Comparison of ENCODE assay signal across 10 cellular contexts in the genomic region with DNA sequence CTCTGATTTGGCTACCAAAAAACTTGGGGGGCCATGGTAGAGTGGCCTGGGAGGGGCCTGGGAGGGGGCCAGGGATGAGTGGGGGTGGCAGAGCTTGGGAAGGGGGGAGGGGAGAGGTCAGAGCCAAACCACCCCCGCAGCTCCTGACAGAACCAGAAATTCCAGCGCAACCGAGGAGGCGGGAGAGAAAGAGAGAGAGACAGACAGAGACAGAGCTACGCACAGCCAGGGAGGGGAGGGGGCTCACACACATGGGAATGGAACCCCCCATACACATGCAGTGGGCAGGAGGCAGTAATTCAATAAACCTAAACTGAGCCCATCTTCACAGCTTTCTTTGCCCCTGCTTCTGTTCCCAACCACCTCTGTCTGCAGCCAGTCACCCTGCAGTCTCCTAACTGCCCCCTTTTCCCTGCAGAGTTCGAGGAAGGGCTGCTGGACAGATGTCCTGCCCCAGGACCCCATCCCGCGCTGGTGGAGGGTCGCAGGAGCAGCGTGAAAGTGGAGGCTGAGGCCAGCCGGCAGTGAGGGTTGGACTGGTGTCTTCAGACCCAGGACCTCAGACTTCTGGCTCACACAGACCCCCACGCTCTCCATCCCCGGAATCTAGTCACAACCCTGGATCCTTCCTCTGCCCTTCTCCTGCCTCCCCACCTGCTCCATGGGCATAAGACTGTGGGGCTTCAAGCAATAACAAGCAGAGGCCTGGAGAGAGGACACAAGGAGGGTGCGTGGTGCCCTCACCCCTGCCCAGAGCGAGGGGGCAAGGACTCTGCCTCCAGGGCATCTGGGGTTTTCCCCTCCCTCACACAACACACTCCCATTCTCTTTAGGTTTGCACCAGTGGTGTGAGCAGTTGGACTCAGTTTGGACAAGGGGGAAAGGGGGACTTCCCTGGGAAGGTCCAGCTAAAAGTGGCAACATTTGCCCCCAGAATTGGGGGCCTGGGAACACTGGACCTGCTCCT. TPM values are rescaled to one million over a fixed set of nuclear protein-coding genes. Genes with fewer than 3 reads are reported as not detected.
A peak's percentile ranks its signal among the peaks of the same experiment; 100 is the strongest.
DNase-seq lines count a peak whose midpoint lies in the region; ATAC-seq and TF ChIP-seq lines count a peak whose summit lies in the region.
"Had no signal": no experiment of that assay in that cellular context is flagged by ENCODE, and none has a peak within 500 bp of the region (broad histone marks: within the 10 kb centered on the region; RNA-seq: fewer than 3 reads in every experiment).

No MANE protein-coding gene starts in this region.

- H3K9me3 Mint-ChIP-seq in IgD-negative memory B cell: no peaks in the 10 kb centered on the region
- no peaks in the 10 kb centered on the region for H3K9me3 Mint-ChIP-seq in naive thymus-derived CD8-positive, alpha-beta T cell

- H3K27ac ChIP-seq in AG04450 (ENCODE audit: low read depth, low read length): peak overlapping the region; percentile 73
- H3K27ac ChIP-seq in dorsolateral prefrontal cortex: peak overlapping the region in 55 of 59 donors; percentile 14 to 99 (median 80)

- H3K4me3 ChIP-seq in AG04450 (ENCODE audit: low read depth, low read length) (peak overlapping the region; percentile 17; the same call in 1 of the 2 replicates), dorsolateral prefrontal cortex (no peak overlapping the region)
- H3K4me3 ChIP-seq: pancreas had no signal

- H3K9me3 ChIP-seq in AG04450 (ENCODE audit: control insufficient read depth, insufficient read depth, low read length): no peaks in the 10 kb centered on the region; the same call in 1 of the 2 replicates
- H3K9me3 ChIP-seq: pancreas had no signal

- ATAC-seq in naive thymus-derived CD8-positive, alpha-beta T cell: no peak
- ATAC-seq in GM21619 (IDR thresholded peaks at IDR 0.05; ENCODE audit: unreplicated experiment): no peak

- peak overlapping the region; percentile 47 to 91 (median 71) for H3K27ac Mint-ChIP-seq in IgD-negative memory B cell
- peak overlapping the region; percentile 84 to 99 (median 97) for H3K27ac Mint-ChIP-seq in naive thymus-derived CD8-positive, alpha-beta T cell

- no peaks in the 10 kb centered on the region for H3K27me3 Mint-ChIP-seq in IgD-negative memory B cell
- no peaks in the 10 kb centered on the region for H3K27me3 Mint-ChIP-seq in naive thymus-derived CD8-positive, alpha-beta T cell

- H3K4me1 Mint-ChIP-seq in IgD-negative memory B cell: peaks cover 25 to 33% (median 27%) of the 10 kb centered on the region in 3 donors
- peaks cover 34 to 87% (median 66%) of the 10 kb centered on the region in 4 donors for H3K4me1 Mint-ChIP-seq in naive thymus-derived CD8-positive, alpha-beta T cell

- CTCF ChIA-PET in AG04450 (lab: Charles Lee): interaction anchor here (0.6 to 3.4 kb wide), 11 partner anchors 11 to 552 kb away, joined by 3 to 27 read pairs (median 5); a partner anchor contains a TSS

- no peak for DNase-seq in AG04450 (ENCODE audit: low read depth, low spot score)
- DNase-seq in dorsolateral prefrontal cortex: no peak
- DNase-seq in naive thymus-derived CD8-positive, alpha-beta T cell: no peak
- DNase-seq in DMS 273 treated with DMSO at 0.1 percent for 48 hours (lab: John Stamatoyannopoulos, UW): no peak
- no peak for DNase-seq in NCI-H1048 (lab: John Stamatoyannopoulos, UW)
- no peak for DNase-seq in GM19240 (ENCODE audit: insufficient read length, low spot score)
- DNase-seq: DMS79 had no signal

- no peaks in the 10 kb centered on the region for H3K27me3 ChIP-seq in AG04450 (ENCODE audit: control insufficient read depth, insufficient read depth, low read length)
- no peaks in the 10 kb centered on the region for H3K27me3 ChIP-seq in dorsolateral prefrontal cortex
- H3K27me3 ChIP-seq: pancreas had no signal

- peak overlapping the region in 3 of 4 donors; percentile 63 to 91 (median 81) for H3K4me3 Mint-ChIP-seq in IgD-negative memory B cell
- H3K4me3 Mint-ChIP-seq in naive thymus-derived CD8-positive, alpha-beta T cell: peak overlapping the region in 8 of 10 donors; percentile 45 to 93 (median 85)

- POLR2A ChIA-PET in AG04450 (lab: Yijun Ruan, JAX): interaction anchor here (0.6 to 13.0 kb wide), 9 partner anchors 13 to 414 kb away, joined by 3 to 258 read pairs (median 4); a partner anchor contains a TSS
- POLR2A ChIA-PET in naive thymus-derived CD8-positive, alpha-beta T cell (lab: Charles Lee): interaction anchor here (0.9 to 16.3 kb wide), 7 partner anchors 8 to 42 kb away, joined by 3 to 559 read pairs (median 8); a partner anchor contains a TSS

- intact Hi-C loops in dorsolateral prefrontal cortex (cut with DNase I): no loop called here

- H3K36me3 Mint-ChIP-seq in IgD-negative memory B cell: peaks cover 1% of the 10 kb centered on the region
- H3K36me3 Mint-ChIP-seq in naive thymus-derived CD8-positive, alpha-beta T cell: peaks cover 0 to 73% (median 5%) of the 10 kb centered on the region in 3 donors

- TF ChIP-seq CTCF in AG04450 (IDR thresholded peaks at IDR 0.05; ENCODE audit: low read depth, low read length): no peak
- TF ChIP-seq CTCF in dorsolateral prefrontal cortex (IDR thresholded peaks at IDR 0.05 in 54 of 56, conservative IDR thresholded peaks at IDR 0.05 in 2 of 56; ENCODE audit: low read depth in 1 of 56, partially characterized antibody in 56 of 56): no peak

RNA-seq across cellular contexts. Expression of a gene that starts 5.6 kb away (rescaled TPM):
- polyA plus RNA-seq in AG04450 (2011; rRNA removed) (46.4 and 60.9 TPM in 2 replicates), IgD-negative memory B cell (0.81 TPM)
- 68.2 and 83.4 TPM in 2 replicates for polyA minus RNA-seq in AG04450 (2011; rRNA and poly(A)+ RNA removed)
- total RNA-seq in dorsolateral prefrontal cortex: 10 to 100 TPM; 15.3 to 64.0 (median 32.6) TPM
- total RNA-seq in naive thymus-derived CD8-positive, alpha-beta T cell: 10 to 100 TPM; 16.0 to 19.2 TPM
- polyA plus RNA-seq in naive thymus-derived CD8-positive, alpha-beta T cell: 1 to 10 TPM; 1.2 to 4.0 (median 1.3) TPM

RNA-seq across cellular contexts. Expression of a gene that starts 15.9 kb away (rescaled TPM):
- polyA plus RNA-seq in AG04450 (2011; rRNA removed): 8.3 and 11.9 TPM in 2 replicates
- 6.1 and 9.0 TPM in 2 replicates for polyA minus RNA-seq in AG04450 (2011; rRNA and poly(A)+ RNA removed)
- polyA plus RNA-seq in IgD-negative memory B cell: 4.3 TPM
- total RNA-seq in dorsolateral prefrontal cortex: 10 to 100 TPM in 52 of 120 experiments, 1 to 10 TPM in 68; 5.4 to 18.4 (median 9.6) TPM
- total RNA-seq in naive thymus-derived CD8-positive, alpha-beta T cell: 10 to 100 TPM; 27.8 to 29.5 TPM
- polyA plus RNA-seq in naive thymus-derived CD8-positive, alpha-beta T cell: 1 to 10 TPM; 2.6 to 5.5 (median 4.1) TPM

RNA-seq across cellular contexts. Expression of a gene that starts 16.7 kb away (rescaled TPM):
- polyA plus RNA-seq in AG04450 (2011; rRNA removed) (79.5 and 94.2 TPM in 2 replicates), IgD-negative memory B cell (130 TPM)
- 95.3 and 103 TPM in 2 replicates for polyA minus RNA-seq in AG04450 (2011; rRNA and poly(A)+ RNA removed)
- total RNA-seq in dorsolateral prefrontal cortex: 10 to 100 TPM; 30.1 to 85.6 (median 49.8) TPM
- total RNA-seq in naive thymus-derived CD8-positive, alpha-beta T cell: 100 to 1,000 TPM; 298 to 316 TPM
- polyA plus RNA-seq in naive thymus-derived CD8-positive, alpha-beta T cell: 10 to 100 TPM; 80.2 to 97.1 (median 80.5) TPM

RNA-seq across cellular contexts. Expression of a gene that starts 33.8 kb away (rescaled TPM):
- polyA plus RNA-seq in AG04450 (2011; rRNA removed): 49.9 and 95.0 TPM in 2 replicates
- 264 and 395 TPM in 2 replicates for polyA minus RNA-seq in AG04450 (2011; rRNA and poly(A)+ RNA removed)
- 0.19 TPM for polyA plus RNA-seq in IgD-negative memory B cell
- total RNA-seq in dorsolateral prefrontal cortex: 100 to 1,000 TPM; 152 to 428 (median 234) TPM
- total RNA-seq in naive thymus-derived CD8-positive, alpha-beta T cell: 1 to 10 TPM; 4.9 to 6.0 TPM
- polyA plus RNA-seq in naive thymus-derived CD8-positive, alpha-beta T cell: under 1 TPM in 2 of 3 donors, not detected in 1; 0.51 to 0.52 TPM

RNA-seq across cellular contexts. Expression of a gene that starts 44.5 kb away (rescaled TPM):
- polyA plus RNA-seq in AG04450 (2011; rRNA removed): not detected in 2 replicates
- polyA minus RNA-seq in AG04450 (2011; rRNA and poly(A)+ RNA removed): 0.04 TPM in 1 of 2 replicates, not detected in the other
- not detected for polyA plus RNA-seq in IgD-negative memory B cell
- total RNA-seq in dorsolateral prefrontal cortex: 1 to 10 TPM in 42 of 120 experiments, under 1 TPM in 65, not detected in 13; 0.13 to 3.6 (median 0.84) TPM
- total RNA-seq in naive thymus-derived CD8-positive, alpha-beta T cell: 1 to 10 TPM in 1 of 2 experiments, under 1 TPM in 1; 0.39 to 1.1 TPM
- polyA plus RNA-seq in naive thymus-derived CD8-positive, alpha-beta T cell: under 1 TPM in 1 of 3 donors, not detected in 2; 0.05 TPM
